Comparison of ENCODE assay signal across 12 cellular contexts in the genomic region with DNA sequence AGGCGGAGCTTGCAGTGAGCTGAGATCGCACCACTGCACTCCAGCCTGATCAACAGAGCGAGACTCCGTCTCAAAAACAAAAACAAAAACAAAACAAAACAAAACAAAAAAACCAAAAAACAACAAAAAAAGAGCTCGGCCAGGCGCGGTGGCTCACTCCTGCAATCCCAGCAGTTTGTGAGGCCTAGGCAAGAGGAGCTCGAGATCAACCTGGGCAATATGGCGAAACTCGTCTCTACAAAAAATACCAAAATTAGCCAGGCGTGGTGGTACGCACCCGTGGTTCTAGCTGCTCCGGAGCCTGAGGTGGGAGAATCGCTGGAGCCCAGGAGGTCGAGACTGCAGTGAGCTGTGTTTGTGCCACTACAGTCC. TPM values are rescaled to one million over a fixed set of nuclear protein-coding genes. Genes with fewer than 3 reads are reported as not detected.
A peak's percentile ranks its signal among the peaks of the same experiment; 100 is the strongest.
DNase-seq lines count a peak whose midpoint lies in the region; ATAC-seq, FAIRE-seq and TF ChIP-seq lines count a peak whose summit lies in the region.
"Had no signal": no experiment of that assay in that cellular context is flagged by ENCODE, and none has a peak within 500 bp of the region (broad histone marks: within the 10 kb centered on the region; RNA-seq: fewer than 3 reads in every experiment).

No MANE protein-coding gene starts in this region.

- TF ChIP-seq CTCF in IMR-90 (conservative IDR thresholded peaks at IDR 0.05; ENCODE audit: low read depth, low read length) (no peak), astrocyte (IDR thresholded peaks at IDR 0.05; ENCODE audit: insufficient read depth, low read depth, low read length) (no peak), prostate gland (IDR thresholded peaks at IDR 0.05) (no peak)

- H3K23ac ChIP-seq in IMR-90 (ENCODE audit: low read depth, low read length), result no peak overlapping the region

- H3K9me3 ChIP-seq in CD4-positive, alpha-beta memory T cell (ENCODE audit: control insufficient read depth in 1 of 2, low read length in 2 of 2), result no peaks in the 10 kb centered on the region
- H3K9me3 ChIP-seq in IMR-90 (ENCODE audit: control insufficient read depth, insufficient read depth, low read length) (no peaks in the 10 kb centered on the region), astrocyte (ENCODE audit: insufficient read depth, low read depth, low read length) (no peaks in the 10 kb centered on the region), prostate gland (no peaks in the 10 kb centered on the region)

- DNase-seq in CD4-positive, alpha-beta memory T cell, result no peak
- DNase-seq in IMR-90 (no peak), astrocyte (ENCODE audit: low read depth) (no peak), NCI-H2196 treated with DMSO at 0.1 percent for 48 hours (lab: John Stamatoyannopoulos, UW; ENCODE audit: unreplicated experiment) (no peak), NCI-H510A (lab: John Stamatoyannopoulos, UW) (no peak), prostate gland (ENCODE audit: low spot score) (no peak)
- no peak for DNase-seq in natural killer cell treated with Interleukin-12 subunit alpha and Interleukin-12 subunit beta and Interleukin-15 and Interleukin-18, amount 100 ng/mL, for 72 hours (ENCODE audit: low spot score)
- DNase-seq in stimulated activated naive CD4-positive, alpha-beta T cell (lab: John Stamatoyannopoulos, UW), result no peak
- DNase-seq: cerebellar nuclear complex, GOT3 had no signal

- no peak overlapping the region for H3K14ac ChIP-seq in IMR-90 (replicated peaks; ENCODE audit: low read depth, low read length)

- H3K4me3 Mint-ChIP-seq in CD4-positive, alpha-beta memory T cell, result peak overlapping the region; percentile 88 to 97 (median 92)
- H3K4me3 Mint-ChIP-seq in astrocyte (ENCODE audit: unreplicated experiment), result peak overlapping the region; percentile 88
- peak overlapping the region; percentile 92 for H3K4me3 Mint-ChIP-seq in natural killer cell treated with Interleukin-12 subunit alpha and Interleukin-12 subunit beta and Interleukin-15 and Interleukin-18, amount 100 ng/mL, for 72 hours

- no peak for ATAC-seq in IMR-90 (ENCODE audit: low read depth)
- no peak for ATAC-seq in natural killer cell treated with Interleukin-12 subunit alpha and Interleukin-12 subunit beta and Interleukin-15 and Interleukin-18, amount 100 ng/mL, for 72 hours

- peaks cover 16 to 68% (median 36%) of the 10 kb centered on the region in 4 donors for H3K4me1 Mint-ChIP-seq in CD4-positive, alpha-beta memory T cell
- H3K4me1 Mint-ChIP-seq in astrocyte (ENCODE audit: low read depth, unreplicated experiment), result peaks cover 2% of the 10 kb centered on the region
- peaks cover 34 to 35% of the 10 kb centered on the region in 2 donors for H3K4me1 Mint-ChIP-seq in natural killer cell treated with Interleukin-12 subunit alpha and Interleukin-12 subunit beta and Interleukin-15 and Interleukin-18, amount 100 ng/mL, for 72 hours (ENCODE audit: low read depth in 2 of 2)

- no peak overlapping the region for H3K56ac ChIP-seq in IMR-90 (ENCODE audit: extremely low read depth, insufficient read depth, low read length)

- no peaks in the 10 kb centered on the region for H3K27me3 ChIP-seq in CD4-positive, alpha-beta memory T cell (ENCODE audit: insufficient read depth, low read length)
- H3K27me3 ChIP-seq in IMR-90 (ENCODE audit: control insufficient read depth, insufficient read depth, low read length) (no peaks in the 10 kb centered on the region), astrocyte (ENCODE audit: insufficient read depth, low read length) (peaks cover 3% of the 10 kb centered on the region), prostate gland (replicated peaks; ENCODE audit: insufficient read depth) (no peaks in the 10 kb centered on the region)

- H3K36me3 Mint-ChIP-seq in CD4-positive, alpha-beta memory T cell, result peaks cover 0 to 21% of the 10 kb centered on the region in 2 donors
- no peaks in the 10 kb centered on the region for H3K36me3 Mint-ChIP-seq in astrocyte (ENCODE audit: low read depth, unreplicated experiment)
- no peaks in the 10 kb centered on the region for H3K36me3 Mint-ChIP-seq in natural killer cell treated with Interleukin-12 subunit alpha and Interleukin-12 subunit beta and Interleukin-15 and Interleukin-18, amount 100 ng/mL, for 72 hours

- H2AFZ ChIP-seq in IMR-90 (replicated peaks; ENCODE audit: low read length, poor library complexity) (peak overlapping the region; percentile 67), astrocyte (ENCODE audit: low read depth, low read length) (no peak overlapping the region)

- no peak overlapping the region for H2BK120ac ChIP-seq in IMR-90 (ENCODE audit: low read depth, low read length)

- dilution Hi-C loops in IMR-90 (cut with HindIII; ENCODE audit: low sequenced_read_pairs, unreplicated experiment), result no loop called here

- peaks cover 4 to 13% of the 10 kb centered on the region in 2 donors for H3K27me3 Mint-ChIP-seq in CD4-positive, alpha-beta memory T cell
- no peaks in the 10 kb centered on the region for H3K27me3 Mint-ChIP-seq in astrocyte (ENCODE audit: low read depth, unreplicated experiment)
- peaks cover 0 to 4% of the 10 kb centered on the region in 2 donors for H3K27me3 Mint-ChIP-seq in natural killer cell treated with Interleukin-12 subunit alpha and Interleukin-12 subunit beta and Interleukin-15 and Interleukin-18, amount 100 ng/mL, for 72 hours

- H3K4ac ChIP-seq in IMR-90 (ENCODE audit: low read depth, low read length), result no peak overlapping the region

- H2BK20ac ChIP-seq in IMR-90 (ENCODE audit: low read depth, low read length), result no peak overlapping the region

- peak overlapping the region in 1 of 2 donors; percentile 52 for H3K4me3 ChIP-seq in CD4-positive, alpha-beta memory T cell (ENCODE audit: low read length in 2 of 2)
- 0 out of 2 replicates have a peak overlapping the region, but pooled peaks have one; percentile 3 for H3K4me3 ChIP-seq in IMR-90 (ENCODE audit: insufficient read depth, low read depth, low read length)
- H3K4me3 ChIP-seq in astrocyte (ENCODE audit: insufficient read depth, low read depth, low read length), result peak overlapping the region; percentile 63
- peak overlapping the region in 1 of 2 donors; percentile 44 for H3K4me3 ChIP-seq in prostate gland

- in situ Hi-C loops in IMR-90 (cut with MboI; ENCODE audit: low sequenced_read_pairs), result loop anchor here (5.0 to 10.0 kb wide), 2 partner anchors 72 to 380 kb away; a partner anchor contains a TSS

- no peak overlapping the region for H3K9ac ChIP-seq in IMR-90 (ENCODE audit: low read depth, low read length)
- peak overlapping the region; percentile 64 for H3K9ac ChIP-seq in astrocyte (ENCODE audit: low read length)

- no peak overlapping the region for H4K91ac ChIP-seq in IMR-90 (ENCODE audit: insufficient read depth, low read depth, low read length)

- no peaks in the 10 kb centered on the region for H3K36me3 ChIP-seq in CD4-positive, alpha-beta memory T cell (ENCODE audit: insufficient read depth, low read length)
- H3K36me3 ChIP-seq in IMR-90 (ENCODE audit: control insufficient read depth, insufficient read depth, low read length) (no peaks in the 10 kb centered on the region), astrocyte (ENCODE audit: insufficient read depth, low read length) (no peaks in the 10 kb centered on the region), prostate gland (no peaks in the 10 kb centered on the region)

- BruUV-seq in IMR-90 (replicated peaks; lab: Mats Ljungman, UMichigan), result no TSS peak

- peak overlapping the region; percentile 74 for H2AK9ac ChIP-seq in IMR-90 (replicated peaks; ENCODE audit: low read depth, low read length, poor library complexity)

- TF ChIP-seq POLR2A in IMR-90 (IDR thresholded peaks at IDR 0.05; ENCODE audit: low read depth, low read length) (no peak), prostate gland (IDR thresholded peaks at IDR 0.05) (no peak)

- H2AK5ac ChIP-seq in IMR-90 (ENCODE audit: low read depth, low read length), result no peak overlapping the region

- H2BK15ac ChIP-seq in IMR-90 (ENCODE audit: low read depth, low read length), result no peak overlapping the region

- no peaks in the 10 kb centered on the region for H3K79me2 ChIP-seq in astrocyte (ENCODE audit: insufficient read depth, low read length)

- intact Hi-C loops in CD4-positive, alpha-beta memory T cell (cut with micrococcal nuclease), result loop anchor here (1.0 to 10.0 kb wide), 2 partner anchors 38 to 380 kb away; a partner anchor contains a TSS
- intact Hi-C loops in IMR-90 (cut with micrococcal nuclease), result loop anchor here (1.0 to 5.0 kb wide), 2 partner anchors 26 to 77 kb away; a partner anchor contains a TSS
- intact Hi-C loops in prostate gland (cut with DNase I), result loop anchor here (5.0 to 10.0 kb wide), 2 partner anchors 320 to 398 kb away; a partner anchor contains a TSS

- POLR2A ChIA-PET in CD4-positive, alpha-beta memory T cell (lab: Charles Lee; ENCODE audit: partially characterized antibody), result interaction anchor here (0.9 to 12.4 kb wide), 18 partner anchors 7 to 354 kb away, joined by 3 to 375 read pairs (median 7); a partner anchor contains a TSS
- POLR2A ChIA-PET in IMR-90 (lab: Charles Lee; ENCODE audit: unreplicated experiment), result no interaction called here

- H4K20me1 ChIP-seq in IMR-90 (ENCODE audit: insufficient read depth, low read length) (peaks cover 12% of the 10 kb centered on the region), astrocyte (ENCODE audit: insufficient read depth, low read length) (peaks cover 3% of the 10 kb centered on the region)

- peaks cover 14% of the 10 kb centered on the region for H3K4me1 ChIP-seq in CD4-positive, alpha-beta memory T cell (ENCODE audit: insufficient read depth, low read length)
- H3K4me1 ChIP-seq in IMR-90 (ENCODE audit: control insufficient read depth, insufficient read depth, low read length) (no peaks in the 10 kb centered on the region), astrocyte (ENCODE audit: insufficient read depth, low read length) (peaks cover 4% of the 10 kb centered on the region), prostate gland (replicated peaks) (no peaks in the 10 kb centered on the region)

- 85% methylated on average over 4 of the region's 16 CpGs; no CpG with 5 or more reads in 1 of the 2 experiments for WGBS in IMR-90 (ENCODE audit: extremely low coverage in 2 of 2, insufficient read length in 1 of 2), 2 experiments
- WGBS in prostate gland, result 89% methylated on average over 16 of the region's 16 CpGs

- no peak overlapping the region for H3K27ac ChIP-seq in CD4-positive, alpha-beta memory T cell (ENCODE audit: low read depth, low read length)
- H3K27ac ChIP-seq in IMR-90 (ENCODE audit: insufficient read depth, low read length) (no peak overlapping the region), astrocyte (ENCODE audit: low read depth, low read length) (no peak overlapping the region), prostate gland (no peak overlapping the region)

- H3K79me1 ChIP-seq in IMR-90 (ENCODE audit: low read depth in 1 of 2, low read length in 2 of 2), result no peaks in the 10 kb centered on the region

- peak overlapping the region; percentile 15; the same call in 1 of the 2 replicates for H3K4me2 ChIP-seq in IMR-90 (ENCODE audit: low read depth, low read length)
- peak overlapping the region; percentile 85 for H3K4me2 ChIP-seq in astrocyte (ENCODE audit: low read length)

- CTCF ChIA-PET in CD4-positive, alpha-beta memory T cell (lab: Charles Lee; ENCODE audit: partially characterized antibody), result interaction anchor here (0.7 to 2.8 kb wide), 18 partner anchors 8 to 401 kb away, joined by 3 to 27 read pairs (median 4); a partner anchor contains a TSS
- CTCF ChIA-PET in IMR-90 (lab: Yijun Ruan, JAX), result interaction anchor here (0.7 to 1.0 kb wide), 5 partner anchors 14 to 892 kb away, joined by 3 to 6 read pairs (median 4); no protein-coding TSS in a partner anchor

- H3K18ac ChIP-seq in IMR-90 (ENCODE audit: low read depth, low read length), result no peak overlapping the region

- no peak overlapping the region for H4K5ac ChIP-seq in IMR-90 (ENCODE audit: low read depth, low read length)

- H3K27ac Mint-ChIP-seq in CD4-positive, alpha-beta memory T cell, result peak overlapping the region in 4 of 7 donors; percentile 91 to 95 (median 94)
- H3K27ac Mint-ChIP-seq in astrocyte (ENCODE audit: unreplicated experiment), result no peak overlapping the region
- peak overlapping the region; percentile 69 to 86 for H3K27ac Mint-ChIP-seq in natural killer cell treated with Interleukin-12 subunit alpha and Interleukin-12 subunit beta and Interleukin-15 and Interleukin-18, amount 100 ng/mL, for 72 hours

- no peak overlapping the region for H2BK5ac ChIP-seq in IMR-90 (ENCODE audit: low read depth, low read length, poor library complexity, severe bottlenecking)

- H3K9me1 ChIP-seq in IMR-90 (ENCODE audit: insufficient read depth, low read length), result peaks cover 2% of the 10 kb centered on the region; the same call in 1 of the 2 replicates

- TF ChIP-seq RAD21 in IMR-90 (IDR thresholded peaks at IDR 0.05; ENCODE audit: low read length), result no peak

- no peak for FAIRE-seq in astrocyte (lab: Jason Lieb, UNC)

- peaks cover 0 to 33% (median 7%) of the 10 kb centered on the region in 8 donors for H3K9me3 Mint-ChIP-seq in CD4-positive, alpha-beta memory T cell
- peaks cover 2% of the 10 kb centered on the region for H3K9me3 Mint-ChIP-seq in astrocyte (ENCODE audit: unreplicated experiment)
- H3K9me3 Mint-ChIP-seq in natural killer cell treated with Interleukin-12 subunit alpha and Interleukin-12 subunit beta and Interleukin-15 and Interleukin-18, amount 100 ng/mL, for 72 hours, result no peaks in the 10 kb centered on the region

- H4K8ac ChIP-seq in IMR-90 (ENCODE audit: low read depth in 2 of 2, low read length in 2 of 2), result no peak overlapping the region

RNA-seq across cellular contexts. Expression of a gene that starts 20.2 kb away (rescaled TPM):
- total RNA-seq in CD4-positive, alpha-beta memory T cell, result 1 to 10 TPM; 3.3 to 4.2 TPM
- polyA plus RNA-seq in CD4-positive, alpha-beta memory T cell, result under 1 TPM; 0.63 to 0.69 TPM
- total RNA-seq in IMR-90 (2012; rRNA removed) (0.54 and 0.83 TPM in 2 replicates), astrocyte (0.22 and 0.27 TPM in 2 replicates), prostate gland (1 to 10 TPM; 4.5 to 6.4 TPM)
- polyA plus RNA-seq in IMR-90 (2012; rRNA removed), result 1.0 and 1.3 TPM in 2 replicates
- polyA plus RNA-seq in IMR-90 (2012; cell fraction: cytosol; rRNA removed), result 1.6 and 1.8 TPM in 2 replicates
- polyA plus RNA-seq in IMR-90 (2012; cell fraction: nucleus; rRNA removed; ENCODE audit: low replicate concordance), result 0.76 and 1.6 TPM in 2 replicates
- 1 to 10 TPM in 1 of 2 donors, not detected in 1; 1.3 TPM for total RNA-seq in natural killer cell treated with Interleukin-12 subunit alpha and Interleukin-12 subunit beta and Interleukin-15 and Interleukin-18, amount 100 ng/mL, for 72 hours

RNA-seq across cellular contexts. Expression of a gene that starts 37.4 kb away (rescaled TPM):
- not detected for total RNA-seq in CD4-positive, alpha-beta memory T cell
- polyA plus RNA-seq in CD4-positive, alpha-beta memory T cell, result not detected
- total RNA-seq in IMR-90 (2012; rRNA removed) (not detected in 2 replicates), astrocyte (not detected in 2 replicates), prostate gland (not detected)
- not detected in 2 replicates for polyA plus RNA-seq in IMR-90 (2012; rRNA removed)
- polyA plus RNA-seq in IMR-90 (2012; cell fraction: cytosol; rRNA removed), result not detected in 2 replicates
- polyA plus RNA-seq in IMR-90 (2012; cell fraction: nucleus; rRNA removed; ENCODE audit: low replicate concordance), result not detected in 2 replicates
- not detected for total RNA-seq in natural killer cell treated with Interleukin-12 subunit alpha and Interleukin-12 subunit beta and Interleukin-15 and Interleukin-18, amount 100 ng/mL, for 72 hours
- total RNA-seq: liver, M059J had no signal
- polyA plus RNA-seq: liver had no signal

RNA-seq across cellular contexts. Expression of a gene that starts 38.2 kb away (rescaled TPM):
- 10 to 100 TPM; 39.9 to 40.7 TPM for total RNA-seq in CD4-positive, alpha-beta memory T cell
- polyA plus RNA-seq in CD4-positive, alpha-beta memory T cell, result 1 to 10 TPM; 1.7 to 2.0 TPM
- 5.9 and 6.9 TPM in 2 replicates for total RNA-seq in IMR-90 (2012; rRNA removed)
- polyA plus RNA-seq in IMR-90 (2012; rRNA removed), result 15.7 and 16.9 TPM in 2 replicates
- 9.6 and 12.6 TPM in 2 replicates for polyA plus RNA-seq in IMR-90 (2012; cell fraction: cytosol; rRNA removed)
- 63.1 and 67.0 TPM in 2 replicates for polyA plus RNA-seq in IMR-90 (2012; cell fraction: nucleus; rRNA removed; ENCODE audit: low replicate concordance)
- total RNA-seq in astrocyte, result 20.9 and 21.8 TPM in 2 replicates
- 10 to 100 TPM; 29.5 to 50.6 TPM for total RNA-seq in natural killer cell treated with Interleukin-12 subunit alpha and Interleukin-12 subunit beta and Interleukin-15 and Interleukin-18, amount 100 ng/mL, for 72 hours
- total RNA-seq in prostate gland, result 10 to 100 TPM; 16.9 to 28.3 TPM

RNA-seq across cellular contexts. Expression of a gene that starts 53.9 kb away (rescaled TPM):
- total RNA-seq in CD4-positive, alpha-beta memory T cell, result not detected
- not detected for polyA plus RNA-seq in CD4-positive, alpha-beta memory T cell
- total RNA-seq in IMR-90 (2012; rRNA removed) (not detected in 2 replicates), astrocyte (not detected in 2 replicates), prostate gland (not detected)
- polyA plus RNA-seq in IMR-90 (2012; rRNA removed), result not detected in 2 replicates
- polyA plus RNA-seq in IMR-90 (2012; cell fraction: cytosol; rRNA removed), result not detected in 2 replicates
- polyA plus RNA-seq in IMR-90 (2012; cell fraction: nucleus; rRNA removed; ENCODE audit: low replicate concordance), result not detected in 2 replicates
- not detected for total RNA-seq in natural killer cell treated with Interleukin-12 subunit alpha and Interleukin-12 subunit beta and Interleukin-15 and Interleukin-18, amount 100 ng/mL, for 72 hours
- total RNA-seq: liver, M059J had no signal
- polyA plus RNA-seq: liver had no signal

RNA-seq across cellular contexts. Expression of a gene that starts 58.9 kb away (rescaled TPM):
- total RNA-seq in CD4-positive, alpha-beta memory T cell, result 1,000 to 10,000 TPM; 1,956 to 2,001 TPM
- 1,000 to 10,000 TPM; 2,065 to 2,145 TPM for polyA plus RNA-seq in CD4-positive, alpha-beta memory T cell
- 5,432 and 9,350 TPM in 2 replicates for total RNA-seq in IMR-90 (2012; rRNA removed)
- 4,263 and 4,589 TPM in 2 replicates for polyA plus RNA-seq in IMR-90 (2012; rRNA removed)
- polyA plus RNA-seq in IMR-90 (2012; cell fraction: cytosol; rRNA removed), result 5,168 and 5,845 TPM in 2 replicates
- polyA plus RNA-seq in IMR-90 (2012; cell fraction: nucleus; rRNA removed; ENCODE audit: low replicate concordance), result 1,327 and 2,272 TPM in 2 replicates
- 1,553 and 1,656 TPM in 2 replicates for total RNA-seq in astrocyte
- total RNA-seq in natural killer cell treated with Interleukin-12 subunit alpha and Interleukin-12 subunit beta and Interleukin-15 and Interleukin-18, amount 100 ng/mL, for 72 hours, result 1,000 to 10,000 TPM; 1,525 to 1,671 TPM
- total RNA-seq in prostate gland, result 1,000 to 10,000 TPM; 2,058 to 4,360 TPM
